In the genomic region with DNA sequence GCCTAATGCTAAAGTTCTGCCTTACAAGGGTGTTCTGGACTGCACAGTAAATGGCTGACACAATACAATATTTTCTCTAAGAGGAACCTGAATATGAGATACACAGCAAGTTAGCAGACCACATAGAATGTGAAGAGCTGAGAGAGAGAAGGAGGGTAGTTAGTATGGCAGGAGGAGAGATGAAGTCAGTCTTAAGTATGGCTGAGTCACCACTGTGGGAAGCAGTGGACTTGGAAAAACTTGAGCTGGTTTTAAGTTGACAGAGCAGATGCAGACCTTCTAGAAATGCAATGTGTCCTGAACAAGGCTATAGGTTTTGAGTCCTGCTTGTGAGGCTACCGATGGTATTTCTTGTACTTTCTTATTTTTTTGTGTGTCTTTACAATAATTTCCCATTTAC, we compare ENCODE assay signal across 25 cellular contexts.
DNase-seq lines count a peak whose midpoint lies in the region; ATAC-seq, FAIRE-seq and TF ChIP-seq lines count a peak whose summit lies in the region.
"Had no signal": no experiment of that assay in that cellular context is flagged by ENCODE, and none has a peak within 500 bp of the region (broad histone marks: within the 10 kb centered on the region; RNA-seq: fewer than 3 reads in every experiment).

No MANE protein-coding gene starts in this region.

- CTCF ChIA-PET in AG04449 (lab: Yijun Ruan, JAX) = interaction anchor here (1.1 kb wide), 1 partner anchor 34 kb away, joined by 3 read pairs; no protein-coding TSS in a partner anchor
- CTCF ChIA-PET in IMR-90 (lab: Yijun Ruan, JAX) = no interaction called here
- CTCF ChIA-PET in K562 (lab: Yijun Ruan, JAX; ENCODE audit: low intra/inter-chr PET ratio) = no interaction called here
- CTCF ChIA-PET in activated naive CD4-positive, alpha-beta T cell treated with anti-CD3 and anti-CD28 coated beads for 36 hours (lab: Charles Lee) = no interaction called here

- no peak overlapping the region for H3K4me2 ChIP-seq in IMR-90 (ENCODE audit: low read depth, low read length)
- no peak overlapping the region for H3K4me2 ChIP-seq in K562 (ENCODE audit: insufficient read depth, low read length)
- H3K4me2 ChIP-seq: A549 had no signal

- H3K23ac ChIP-seq in IMR-90 (ENCODE audit: low read depth, low read length) = no peak overlapping the region

- H2BK120ac ChIP-seq in IMR-90 (ENCODE audit: low read depth, low read length) = no peak overlapping the region

- H3K27me3 ChIP-seq in IMR-90 (ENCODE audit: control insufficient read depth, insufficient read depth, low read length) = no peaks in the 10 kb centered on the region
- H3K27me3 ChIP-seq in K562 (ENCODE audit: control insufficient read depth in 2 of 2, insufficient read depth in 2 of 2, low read length in 2 of 2) = no peaks in the 10 kb centered on the region
- no peaks in the 10 kb centered on the region for H3K27me3 ChIP-seq in transverse colon
- H3K27me3 ChIP-seq: gastroesophageal sphincter, tibial artery had no signal

- no TSS peak for BruUV-seq in IMR-90 (replicated peaks; lab: Mats Ljungman, UMichigan)
- no TSS peak for BruUV-seq in K562 (replicated peaks; lab: Mats Ljungman, UMichigan)

- H3K4me1 Mint-ChIP-seq in activated naive CD4-positive, alpha-beta T cell treated with anti-CD3 and anti-CD28 coated beads for 36 hours (ENCODE audit: low read depth) = no peaks in the 10 kb centered on the region
- H3K4me1 Mint-ChIP-seq: CD14-positive monocyte had no signal

- H2BK15ac ChIP-seq in IMR-90 (ENCODE audit: low read depth, low read length) = no peak overlapping the region

- no peak overlapping the region for H3K18ac ChIP-seq in IMR-90 (ENCODE audit: low read depth, low read length)

- no peak overlapping the region for H2BK5ac ChIP-seq in IMR-90 (ENCODE audit: low read depth, low read length, poor library complexity, severe bottlenecking)

- ATAC-seq in IMR-90 (ENCODE audit: low read depth) (no peak), K562 (peak; percentile 44; the same call in 1 of the 3 replicates), GM18868 (IDR thresholded peaks at IDR 0.05; ENCODE audit: unreplicated experiment) (no peak)
- ATAC-seq: A549; activated CD4-positive, CD25-positive, alpha-beta regulatory T cell treated with anti-CD3 and anti-CD28 coated beads, Interleukin-2, amount 50 U/mL, for 24 hours; gastroesophageal sphincter had no signal

- TF ChIP-seq POLR2A in IMR-90 (IDR thresholded peaks at IDR 0.05; ENCODE audit: low read depth, low read length) = no peak
- TF ChIP-seq POLR2A in K562 (conservative IDR thresholded peaks at IDR 0.05) = no peak
- no peak for TF ChIP-seq POLR2A in transverse colon (IDR thresholded peaks at IDR 0.05)

- FAIRE-seq in K562 (lab: Jason Lieb, UNC) = no peak

- DNase-seq in AG04449 (ENCODE audit: low read depth, low spot score) = peak; percentile 41
- peak; percentile 7 for DNase-seq in IMR-90
- DNase-seq in K562 (ENCODE audit: extremely low read depth in 1 of 4, low spot score in 3 of 4) = no peak
- DNase-seq in kidney tubule cell (ENCODE audit: low spot score) = peak; percentile 68
- DNase-seq in SHP77 (lab: John Stamatoyannopoulos, UW) = no peak
- no peak for DNase-seq in activated naive CD4-positive, alpha-beta T cell treated with anti-CD3 and anti-CD28 coated beads for 36 hours
- DNase-seq in transverse colon = no peak
- DNase-seq: activated naive CD4-positive, alpha-beta T cell; activated T-cell treated with anti-CD3 and anti-CD28 coated beads, Interleukin-2, amount 50 U/mL, for 1 hour; amygdala; HCEC 1CT; kidney glomerular epithelial cell; MM.1S; NCI-H1436; NCI-H526; nucleus accumbens; Right ventricle myocardium superior; tibial artery had no signal

- H3K36me3 ChIP-seq in IMR-90 (ENCODE audit: control insufficient read depth, insufficient read depth, low read length) (no peaks in the 10 kb centered on the region), K562 (ENCODE audit: control insufficient read depth, insufficient read depth, low read length) (no peaks in the 10 kb centered on the region), transverse colon (no peaks in the 10 kb centered on the region)
- H3K36me3 ChIP-seq: gastroesophageal sphincter, tibial artery had no signal

- no peaks in the 10 kb centered on the region for H3K79me2 ChIP-seq in K562 (ENCODE audit: control insufficient read depth, insufficient read depth, low read length)

- no peak overlapping the region for H3K56ac ChIP-seq in IMR-90 (ENCODE audit: extremely low read depth, insufficient read depth, low read length)

- H3K9me1 ChIP-seq in IMR-90 (ENCODE audit: insufficient read depth, low read length) = no peaks in the 10 kb centered on the region
- H3K9me1 ChIP-seq in K562 (ENCODE audit: control insufficient read depth, insufficient read depth, low read length) = no peaks in the 10 kb centered on the region

- TF ChIP-seq CTCF in AG04449 (IDR thresholded peaks at IDR 0.05; ENCODE audit: insufficient read depth, low read length, missing control alignments) (no peak), IMR-90 (conservative IDR thresholded peaks at IDR 0.05; ENCODE audit: low read depth, low read length) (no peak), K562 (IDR thresholded peaks at IDR 0.05 in 2 of 3, conservative IDR thresholded peaks at IDR 0.05 in 1 of 3; ENCODE audit: insufficient read depth in 2 of 3, low read depth in 1 of 3, low read length in 3 of 3) (no peak), transverse colon (IDR thresholded peaks at IDR 0.05) (no peak)

- H3K4me3 ChIP-seq in AG04449 (ENCODE audit: low read depth, low read length) (no peak overlapping the region), IMR-90 (ENCODE audit: insufficient read depth, low read depth, low read length) (no peak overlapping the region), K562 (no peak overlapping the region), transverse colon (no peak overlapping the region)
- H3K4me3 ChIP-seq: A549, gastroesophageal sphincter, tibial artery had no signal

- H2AFZ ChIP-seq in IMR-90 (replicated peaks; ENCODE audit: low read length, poor library complexity) (no peak overlapping the region), K562 (ENCODE audit: low read depth, low read length) (no peak overlapping the region)

- no peak overlapping the region for H3K4ac ChIP-seq in IMR-90 (ENCODE audit: low read depth, low read length)

- H3K79me1 ChIP-seq in IMR-90 (ENCODE audit: low read depth in 1 of 2, low read length in 2 of 2) = no peaks in the 10 kb centered on the region

- H3K4me1 ChIP-seq in IMR-90 (ENCODE audit: control insufficient read depth, insufficient read depth, low read length) = no peaks in the 10 kb centered on the region
- H3K4me1 ChIP-seq in K562 (replicated peaks in 1 of 2; ENCODE audit: control insufficient read depth in 2 of 2, insufficient read depth in 2 of 2, low read length in 2 of 2) = no peaks in the 10 kb centered on the region
- H3K4me1 ChIP-seq in transverse colon = no peaks in the 10 kb centered on the region
- H3K4me1 ChIP-seq: A549, gastroesophageal sphincter, tibial artery had no signal

- no peak overlapping the region for H2BK20ac ChIP-seq in IMR-90 (ENCODE audit: low read depth, low read length)

- no peak overlapping the region for H4K5ac ChIP-seq in IMR-90 (ENCODE audit: low read depth, low read length)

- in situ Hi-C loops in IMR-90 (cut with MboI; ENCODE audit: low sequenced_read_pairs) = no loop called here
- in situ Hi-C loops in K562 (cut with MboI) = no loop called here
- in situ Hi-C loops in transverse colon (cut with MboI; ENCODE audit: low pct_ligation_motif_present in 1 of 4, low pct_unique_long_range_greater_than_20kb in 1 of 4, low sequenced_read_pairs in 3 of 4) = no loop called here

- no peak overlapping the region for H3K14ac ChIP-seq in IMR-90 (replicated peaks; ENCODE audit: low read depth, low read length)

- dilution Hi-C loops in IMR-90 (cut with HindIII; ENCODE audit: low sequenced_read_pairs, unreplicated experiment) = no loop called here

- no CpG with 5 or more reads among the region's 1 CpG for WGBS in IMR-90 (ENCODE audit: extremely low coverage in 2 of 2, insufficient read length in 1 of 2), 2 experiments
- 9% methylated on average over 1 of the region's 1 CpG for WGBS in K562 (ENCODE audit: insufficient coverage, low coverage, missing lambda C conversion rate)
- WGBS in transverse colon (ENCODE audit: low coverage in 1 of 2), 2 donors = 67 to 90% methylated on average over 1 of the region's 1 CpG

- H3K9ac ChIP-seq in IMR-90 (ENCODE audit: low read depth, low read length) = no peak overlapping the region
- no peak overlapping the region for H3K9ac ChIP-seq in K562 (ENCODE audit: insufficient read depth in 1 of 2, low read depth in 2 of 2, low read length in 2 of 2)

- H4K20me1 ChIP-seq in IMR-90 (ENCODE audit: insufficient read depth, low read length) = no peaks in the 10 kb centered on the region
- H4K20me1 ChIP-seq in K562 (replicated peaks; ENCODE audit: control insufficient read depth, insufficient read depth, low read length) = no peaks in the 10 kb centered on the region

- intact Hi-C loops in IMR-90 (cut with micrococcal nuclease) (no loop called here), K562 (cut with micrococcal nuclease) (no loop called here), transverse colon (cut with DNase I; ENCODE audit: low total_unique reads) (no loop called here)
- intact Hi-C loops in activated naive CD4-positive, alpha-beta T cell treated with anti-CD3 and anti-CD28 coated beads for 36 hours (cut with micrococcal nuclease) = no loop called here

- no peak overlapping the region for H3K4me3 Mint-ChIP-seq in activated naive CD4-positive, alpha-beta T cell treated with anti-CD3 and anti-CD28 coated beads for 36 hours
- H3K4me3 Mint-ChIP-seq: CD14-positive monocyte; stimulated activated naive CD8-positive, alpha-beta T cell treated with anti-CD3 and anti-CD28 coated beads, Interleukin-15, Interleukin-2, amounts not matched to agents 100 ng/mL and 50 ng/mL, for 24 hours had no signal

- H3K9me3 Mint-ChIP-seq in activated naive CD4-positive, alpha-beta T cell treated with anti-CD3 and anti-CD28 coated beads for 36 hours = peaks cover 5% of the 10 kb centered on the region
- H3K9me3 Mint-ChIP-seq: stimulated activated naive CD8-positive, alpha-beta T cell treated with anti-CD3 and anti-CD28 coated beads, Interleukin-15, Interleukin-2, amounts not matched to agents 100 ng/mL and 50 ng/mL, for 24 hours had no signal

- H3K27me3 Mint-ChIP-seq in activated naive CD4-positive, alpha-beta T cell treated with anti-CD3 and anti-CD28 coated beads for 36 hours (ENCODE audit: low read depth) = no peaks in the 10 kb centered on the region
- H3K27me3 Mint-ChIP-seq: stimulated activated naive CD8-positive, alpha-beta T cell treated with anti-CD3 and anti-CD28 coated beads, Interleukin-15, Interleukin-2, amounts not matched to agents 100 ng/mL and 50 ng/mL, for 24 hours had no signal

- peaks cover 2% of the 10 kb centered on the region for H3K36me3 Mint-ChIP-seq in activated naive CD4-positive, alpha-beta T cell treated with anti-CD3 and anti-CD28 coated beads for 36 hours (ENCODE audit: low read depth)
- H3K36me3 Mint-ChIP-seq: CD14-positive monocyte had no signal

- POLR2A ChIA-PET in AG04449 (lab: Yijun Ruan, JAX) (interaction anchor here (1.0 kb wide), 1 partner anchor 37 kb away, joined by 3 read pairs; no protein-coding TSS in a partner anchor), IMR-90 (lab: Charles Lee; ENCODE audit: unreplicated experiment) (no interaction called here), K562 (lab: Yijun Ruan, JAX) (no interaction called here)

- no peaks in the 10 kb centered on the region for H3K9me3 ChIP-seq in IMR-90 (ENCODE audit: control insufficient read depth, insufficient read depth, low read length)
- no peaks in the 10 kb centered on the region for H3K9me3 ChIP-seq in K562 (replicated peaks; ENCODE audit: control insufficient read depth, insufficient read depth, low read depth, low read length)
- no peaks in the 10 kb centered on the region for H3K9me3 ChIP-seq in transverse colon
- H3K9me3 ChIP-seq: A549, gastroesophageal sphincter had no signal

- no peak overlapping the region for H4K91ac ChIP-seq in IMR-90 (ENCODE audit: insufficient read depth, low read depth, low read length)

- H4K8ac ChIP-seq in IMR-90 (ENCODE audit: low read depth in 2 of 2, low read length in 2 of 2) = no peak overlapping the region

- no peak for TF ChIP-seq EP300 in K562 (IDR thresholded peaks at IDR 0.05; ENCODE audit: low read length)
- no peak for TF ChIP-seq EP300 in transverse colon (IDR thresholded peaks at IDR 0.05; ENCODE audit: low read depth)

- H3K27ac Mint-ChIP-seq in activated naive CD4-positive, alpha-beta T cell treated with anti-CD3 and anti-CD28 coated beads for 36 hours = no peak overlapping the region
- H3K27ac Mint-ChIP-seq: CD14-positive monocyte; stimulated activated naive CD8-positive, alpha-beta T cell treated with anti-CD3 and anti-CD28 coated beads, Interleukin-15, Interleukin-2, amounts not matched to agents 100 ng/mL and 50 ng/mL, for 24 hours had no signal

- no peak overlapping the region for H3K27ac ChIP-seq in IMR-90 (ENCODE audit: insufficient read depth, low read length)
- no peak overlapping the region for H3K27ac ChIP-seq in K562 (ENCODE audit: extremely low read depth, low read depth, low read length)
- H3K27ac ChIP-seq in transverse colon = no peak overlapping the region
- H3K27ac ChIP-seq: A549, epithelial cell of prostate, gastroesophageal sphincter, tibial artery had no signal

- H2AK5ac ChIP-seq in IMR-90 (ENCODE audit: low read depth, low read length) = no peak overlapping the region

- TF ChIP-seq RAD21 in IMR-90 (IDR thresholded peaks at IDR 0.05; ENCODE audit: low read length) (no peak), K562 (CRISPR knock-in tag; conservative IDR thresholded peaks at IDR 0.05 in 1 of 2, IDR thresholded peaks at IDR 0.05 in 1 of 2) (no peak)

- H2AK9ac ChIP-seq in IMR-90 (replicated peaks; ENCODE audit: low read depth, low read length, poor library complexity) = no peak overlapping the region

Comparison
In these comparisons a context has a peak if more than half of its experiments do, and no peak if none do; other contexts are left out.
1. DNase-seq: peak in AG04449 (single experiment), IMR-90 (single experiment) and kidney tubule cell (single experiment); none in K562 (0 of 4), SHP77 (0 of 2), activated naive CD4-positive, alpha-beta T cell treated with anti-CD3 and anti-CD28 coated beads for 36 hours (single experiment) and transverse colon (single experiment).